In genomic region chr18:71107220-71107619, GRCh38 we compare ENCODE assay signal across 21 cellular contexts.
"Had no signal": no experiment of that assay in that cellular context is flagged by ENCODE, and none has a peak within 500 bp of the region (broad histone marks: within the 10 kb centered on the region; RNA-seq: fewer than 3 reads in every experiment).

No MANE protein-coding gene starts in this region.

- H3K4me3 ChIP-seq: left lung, pancreas, thyroid gland had no signal

- ATAC-seq: activated CD4-positive, CD25-positive, alpha-beta regulatory T cell treated with anti-CD3 and anti-CD28 coated beads, Interleukin-2, amount 50 U/mL, for 24 hours; activated T-cell treated with anti-CD3 and anti-CD28 coated beads, Interleukin-2, amount 50 U/mL, for 72 hours; left lung; natural killer cell treated with Interleukin-12 subunit alpha and Interleukin-12 subunit beta and Interleukin-15 and Interleukin-18, amount 100 ng/mL, for 72 hours; pancreas had no signal

- H3K27me3 ChIP-seq: left lung, neutrophil, thyroid gland had no signal

- H3K4me1 ChIP-seq: left lung, pancreas had no signal

- H3K27ac ChIP-seq: left lung, neutrophil, pancreas, thyroid gland, VCaP had no signal

- DNase-seq: activated CD4-positive, alpha-beta memory T cell treated with anti-CD3 and anti-CD28 coated beads, Interleukin-2, amount 10 ng/mL, durations not matched to agents 7 days and 5 days; activated CD4-positive, alpha-beta T cell treated with anti-CD3 and anti-CD28 coated beads, Interleukin-2, amount 10 ng/mL, durations not matched to agents 24 days and 14 days; activated effector memory CD4-positive, alpha-beta T cell treated with Interleukin-2 at 50 U/mL for 16 hours; activated naive CD4-positive, alpha-beta T cell treated with anti-CD3 and anti-CD28 coated beads for 36 hours; activated naive CD8-positive, alpha-beta T cell treated with anti-CD3 and anti-CD28 coated beads, Interleukin-2, amount 10 ng/mL, durations not matched to agents 7 days and 5 days; activated T-cell treated with anti-CD3 and anti-CD28 coated beads, Interleukin-2, amount 50 U/mL, for 72 hours; amniotic stem cell; cerebellar nuclear complex; cortex of kidney; kidney; left lung; mammary epithelial cell; pancreas; right cardiac atrium; stimulated activated CD4-positive, alpha-beta T cell treated with anti-CD3 and anti-CD28 coated beads, Interleukin-4, amount 100 ng/mL, for 24 hours; stimulated activated naive CD4-positive, alpha-beta T cell treated with Interleukin-2 at 50 U/mL for 16 hours; thyroid gland had no signal

- H3K9me3 ChIP-seq: left lung, neutrophil, pancreas, thyroid gland had no signal

- H3K36me3 ChIP-seq: left lung, neutrophil, pancreas, thyroid gland had no signal
